14 cellular contexts compared by ENCODE assay signal in genomic region chr17:32769846-32770245, GRCh38.
DNase-seq lines count a peak whose midpoint lies in the region; ATAC-seq, FAIRE-seq and TF ChIP-seq lines count a peak whose summit lies in the region.
"Had no signal": no experiment of that assay in that cellular context is flagged by ENCODE, and none has a peak within 500 bp of the region (broad histone marks: within the 10 kb centered on the region; RNA-seq: fewer than 3 reads in every experiment).

No MANE protein-coding gene starts in this region.

- H3K27me3 Mint-ChIP-seq in MCF 10A (ENCODE audit: insufficient read depth, unreplicated experiment): no peaks in the 10 kb centered on the region
- peaks cover 0 to 7% of the 10 kb centered on the region in 2 donors for H3K27me3 Mint-ChIP-seq in natural killer cell treated with Interleukin-12 subunit alpha and Interleukin-12 subunit beta and Interleukin-15 and Interleukin-18, amount 100 ng/mL, for 72 hours

- no peaks in the 10 kb centered on the region for H3K9me3 Mint-ChIP-seq in MCF 10A (ENCODE audit: unreplicated experiment)
- no peaks in the 10 kb centered on the region for H3K9me3 Mint-ChIP-seq in natural killer cell treated with Interleukin-12 subunit alpha and Interleukin-12 subunit beta and Interleukin-15 and Interleukin-18, amount 100 ng/mL, for 72 hours

- no peaks in the 10 kb centered on the region for H3K4me1 Mint-ChIP-seq in MCF 10A (ENCODE audit: insufficient read depth, unreplicated experiment)
- no peaks in the 10 kb centered on the region for H3K4me1 Mint-ChIP-seq in natural killer cell treated with Interleukin-12 subunit alpha and Interleukin-12 subunit beta and Interleukin-15 and Interleukin-18, amount 100 ng/mL, for 72 hours (ENCODE audit: low read depth in 2 of 2)

- no peak for ATAC-seq in natural killer cell treated with Interleukin-12 subunit alpha and Interleukin-12 subunit beta and Interleukin-15 and Interleukin-18, amount 100 ng/mL, for 72 hours

- H3K9me3 ChIP-seq in breast epithelium: no peaks in the 10 kb centered on the region
- H3K9me3 ChIP-seq in PC-9 (ENCODE audit: insufficient read depth, low read depth): no peaks in the 10 kb centered on the region
- H3K9me3 ChIP-seq: thyroid gland had no signal

- TF ChIP-seq CTCF in MCF 10A (IDR thresholded peaks at IDR 0.05; ENCODE audit: unreplicated experiment) (peak; percentile 49), breast epithelium (IDR thresholded peaks at IDR 0.05) (peak in 1 of 3 donors; percentile 10), PC-9 (conservative IDR thresholded peaks at IDR 0.05) (peak; percentile 62; the same call in 1 of the 2 replicates)

- peak overlapping the region; percentile 46; the same call in 1 of the 2 replicates for H3K4me2 ChIP-seq in PC-9

- TF ChIP-seq POLR2A in breast epithelium (IDR thresholded peaks at IDR 0.05): no peak

- no peaks in the 10 kb centered on the region for H3F3A ChIP-seq in PC-9 (ENCODE audit: insufficient read depth, low read depth)

- H3K9me2 ChIP-seq in PC-9 (ENCODE audit: insufficient read depth): no peaks in the 10 kb centered on the region

- BruUV-seq in MCF 10A (replicated peaks; lab: Mats Ljungman, UMichigan) (no TSS peak), PC-9 (replicated peaks; lab: Mats Ljungman, UMichigan) (no TSS peak)

- POLR2A ChIA-PET in MCF 10A (lab: Yijun Ruan, JAX) (interaction anchor here (0.7 to 1.5 kb wide), 2 partner anchors 43 to 148 kb away, joined by 3 read pairs; no protein-coding TSS in a partner anchor), PC-9 (lab: Charles Lee; ENCODE audit: unreplicated experiment) (no interaction called here)

- H3K79me2 ChIP-seq in PC-9 (ENCODE audit: low read depth): no peaks in the 10 kb centered on the region

- no peak overlapping the region for H3K4me3 ChIP-seq in breast epithelium
- no peak overlapping the region for H3K4me3 ChIP-seq in PC-9
- H3K4me3 ChIP-seq: thyroid gland had no signal

- H4K20me1 ChIP-seq in PC-9 (ENCODE audit: insufficient read depth): no peaks in the 10 kb centered on the region

- H3K4me3 Mint-ChIP-seq in MCF 10A (ENCODE audit: unreplicated experiment): no peak overlapping the region
- no peak overlapping the region for H3K4me3 Mint-ChIP-seq in natural killer cell treated with Interleukin-12 subunit alpha and Interleukin-12 subunit beta and Interleukin-15 and Interleukin-18, amount 100 ng/mL, for 72 hours

- peak; percentile 71 for DNase-seq in MCF 10A (ENCODE audit: unreplicated experiment)
- no peak for DNase-seq in breast epithelium (ENCODE audit: low spot score in 2 of 2)
- DNase-seq in PC-9: peak in 1 of 2 experiments; percentile 60
- DNase-seq in iPS-NIHi11 (ENCODE audit: low spot score): peak; percentile 21
- DNase-seq in urothelium cell line (ENCODE audit: low spot score): peak; percentile 12
- DNase-seq in stimulated activated CD8-positive, alpha-beta memory T cell treated with anti-CD3 and anti-CD28 coated beads, Interleukin-4, amount 100 ng/mL, for 48 hours: no peak
- DNase-seq in central memory CD4-positive, alpha-beta T cell: no peak
- DNase-seq in natural killer cell treated with Interleukin-12 subunit alpha and Interleukin-12 subunit beta and Interleukin-15 and Interleukin-18, amount 100 ng/mL, for 72 hours (ENCODE audit: low spot score): no peak
- DNase-seq: activated CD4-positive, CD25-positive, alpha-beta regulatory T cell treated with anti-CD3 and anti-CD28 coated beads, Interleukin-2, amount 50 U/mL, for 72 hours; activated effector memory CD4-positive, alpha-beta T cell treated with Interleukin-2 at 50 U/mL for 16 hours; IMR-90; NCI-H2081 treated with DMSO at 0.1 percent for 48 hours; retina; thyroid gland had no signal

- intact Hi-C loops in MCF 10A (cut with micrococcal nuclease) (no loop called here), breast epithelium (cut with DNase I; ENCODE audit: low total_unique reads) (no loop called here), PC-9 (cut with micrococcal nuclease; ENCODE audit: unreplicated experiment) (no loop called here)

- no peaks in the 10 kb centered on the region for H3K4me1 ChIP-seq in breast epithelium
- no peaks in the 10 kb centered on the region; the same call in 1 of the 2 replicates for H3K4me1 ChIP-seq in PC-9 (replicated peaks; ENCODE audit: insufficient read depth)
- H3K4me1 ChIP-seq: thyroid gland had no signal

- no peaks in the 10 kb centered on the region for H3K36me3 ChIP-seq in breast epithelium
- H3K36me3 ChIP-seq in PC-9 (ENCODE audit: low read depth): no peaks in the 10 kb centered on the region

- H3K27me3 ChIP-seq in breast epithelium (no peaks in the 10 kb centered on the region), PC-9 (ENCODE audit: insufficient read depth, low read depth) (no peaks in the 10 kb centered on the region)
- H3K27me3 ChIP-seq: thyroid gland had no signal

- FAIRE-seq in urothelium cell line (lab: Jason Lieb, UNC): no peak

- H3K27ac Mint-ChIP-seq in MCF 10A (ENCODE audit: low read depth, unreplicated experiment): no peak overlapping the region
- H3K27ac Mint-ChIP-seq in natural killer cell treated with Interleukin-12 subunit alpha and Interleukin-12 subunit beta and Interleukin-15 and Interleukin-18, amount 100 ng/mL, for 72 hours: no peak overlapping the region

- no peak overlapping the region for H2AFZ ChIP-seq in PC-9

- CTCF ChIA-PET in MCF 10A (lab: Yijun Ruan, JAX) (interaction anchor here (0.6 to 4.5 kb wide), 28 partner anchors 9 to 531 kb away, joined by 3 to 53 read pairs (median 4); no protein-coding TSS in a partner anchor), PC-9 (lab: Charles Lee) (no interaction called here)

- H3K36me3 Mint-ChIP-seq in MCF 10A (ENCODE audit: insufficient read depth, unreplicated experiment): peaks cover 9% of the 10 kb centered on the region
- H3K36me3 Mint-ChIP-seq in natural killer cell treated with Interleukin-12 subunit alpha and Interleukin-12 subunit beta and Interleukin-15 and Interleukin-18, amount 100 ng/mL, for 72 hours: no peaks in the 10 kb centered on the region

- H3K27ac ChIP-seq in breast epithelium (no peak overlapping the region), PC-9 (no peak overlapping the region)
- H3K27ac ChIP-seq: thyroid gland had no signal

Comparison
In these comparisons a context has a peak if more than half of its experiments do, and no peak if none do; other contexts are left out.
1. DNase-seq: peak in MCF 10A (single experiment), iPS-NIHi11 (single experiment) and urothelium cell line (single experiment); none in breast epithelium (0 of 2), stimulated activated CD8-positive, alpha-beta memory T cell treated with anti-CD3 and anti-CD28 coated beads, Interleukin-4, amount 100 ng/mL, for 48 hours (single experiment), central memory CD4-positive, alpha-beta T cell (single experiment) and natural killer cell treated with Interleukin-12 subunit alpha and Interleukin-12 subunit beta and Interleukin-15 and Interleukin-18, amount 100 ng/mL, for 72 hours (single experiment).